Comparison of ENCODE assay signal across 8 cellular contexts in genomic region chr7:83856094-83856493, GRCh38.
"Had no signal": no experiment of that assay in that cellular context is flagged by ENCODE, and none has a peak within 500 bp of the region (broad histone marks: within the 10 kb centered on the region; RNA-seq: fewer than 3 reads in every experiment).

No MANE protein-coding gene starts in this region.

- H3K9me3 Mint-ChIP-seq: GM23338, H9 had no signal

- ATAC-seq: GM23338 had no signal

- DNase-seq: H9, HCEC 1CT, KG1 had no signal

- FAIRE-seq: H1, H54, HTR-8/SVneo had no signal

- H3K27me3 Mint-ChIP-seq: IgD-negative memory B cell had no signal

- H3K4me2 ChIP-seq: GM23338 had no signal

- H3K4me1 Mint-ChIP-seq: GM23338, H9, IgD-negative memory B cell had no signal

- H2AFZ ChIP-seq: GM23338 had no signal

- H3K27ac Mint-ChIP-seq: GM23338, H9, IgD-negative memory B cell had no signal

- H3K4me3 Mint-ChIP-seq: GM23338, H9, IgD-negative memory B cell had no signal

- H3K36me3 Mint-ChIP-seq: IgD-negative memory B cell had no signal

- H3K4me3 ChIP-seq: GM23338 had no signal
